ENCODE assay signal across 10 cellular contexts in the genomic region with DNA sequence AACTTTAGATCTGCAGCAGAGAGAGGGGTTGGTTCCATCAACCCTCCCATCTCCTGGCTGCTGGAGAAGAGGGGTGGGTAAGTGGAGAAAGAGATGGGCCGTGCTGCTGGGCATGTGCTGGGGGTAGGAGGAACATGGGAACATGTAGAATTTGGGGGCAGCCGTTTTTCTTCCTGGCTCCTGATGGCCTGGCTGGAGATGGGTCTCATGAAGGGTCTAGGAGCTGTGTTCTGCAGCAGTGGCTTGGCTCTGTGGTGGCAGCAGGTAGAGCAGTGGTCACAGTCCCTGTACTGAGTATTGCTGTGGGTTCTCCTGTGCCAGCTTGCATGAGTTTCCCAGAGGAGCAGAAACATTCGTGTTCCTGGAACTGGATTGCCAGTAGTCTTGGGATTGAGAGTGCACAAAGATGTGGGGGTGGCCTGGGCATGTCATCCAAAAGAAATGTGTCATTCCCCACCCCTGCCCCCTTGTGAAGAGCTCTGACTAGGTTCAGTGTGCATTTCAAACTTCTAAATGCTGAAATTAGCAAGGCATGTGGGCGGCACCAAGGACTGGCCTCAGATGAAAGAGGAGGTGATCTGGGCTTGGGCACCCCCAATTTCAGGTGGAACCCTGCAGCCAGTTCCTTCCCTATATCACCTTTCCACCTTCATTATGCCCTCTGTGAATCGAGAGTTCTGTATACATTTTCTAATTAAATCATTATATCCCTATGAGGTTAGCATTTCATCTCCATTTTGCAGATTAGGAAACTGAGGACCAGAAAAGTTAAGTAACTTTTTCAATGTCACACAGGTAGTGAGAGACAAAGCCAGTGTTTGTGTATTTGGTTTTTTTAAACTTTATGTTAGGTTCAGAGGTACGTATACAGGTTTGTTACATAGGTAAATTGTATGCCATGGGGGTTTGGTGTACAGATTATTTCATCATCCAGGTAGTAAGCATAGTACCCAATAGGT. TPM values are rescaled to one million over a fixed set of nuclear protein-coding genes. Genes with fewer than 3 reads are reported as not detected.
DNase-seq lines count a peak whose midpoint lies in the region; ATAC-seq and TF ChIP-seq lines count a peak whose summit lies in the region.
"Had no signal": no experiment of that assay in that cellular context is flagged by ENCODE, and none has a peak within 500 bp of the region (broad histone marks: within the 10 kb centered on the region; RNA-seq: fewer than 3 reads in every experiment).

No MANE protein-coding gene starts in this region.

- H3K9me3 ChIP-seq in AG04450 (ENCODE audit: control insufficient read depth, insufficient read depth, low read length) (no peaks in the 10 kb centered on the region; the same call in 1 of the 2 replicates), PC-3 (ENCODE audit: low read length) (no peaks in the 10 kb centered on the region)

- H3K27me3 ChIP-seq in AG04450 (ENCODE audit: control insufficient read depth, insufficient read depth, low read length) (no peaks in the 10 kb centered on the region), PC-3 (ENCODE audit: low read length) (no peaks in the 10 kb centered on the region)

- ATAC-seq in PC-3 = no peak
- peak; percentile 1 for ATAC-seq in esophagus mucosa
- ATAC-seq in GM18517 (IDR thresholded peaks at IDR 0.05; ENCODE audit: unreplicated experiment) = no peak
- ATAC-seq: activated CD4-positive, CD25-positive, alpha-beta regulatory T cell treated with anti-CD3 and anti-CD28 coated beads, Interleukin-2, amount 50 U/mL, for 24 hours had no signal

- H3K9me2 ChIP-seq in PC-3 (replicated peaks; ENCODE audit: low read length) = no peaks in the 10 kb centered on the region

- peaks cover 4% of the 10 kb centered on the region; the same call in 1 of the 2 replicates for H4K20me1 ChIP-seq in PC-3 (ENCODE audit: low read length)

- peak overlapping the region; percentile 98 for H3K4me2 ChIP-seq in PC-3 (ENCODE audit: low read length)

- H3K27ac Mint-ChIP-seq in osteocyte (ENCODE audit: unreplicated experiment) (peak overlapping the region; percentile 95), CD14-positive monocyte (peak overlapping the region in 1 of 7 donors; percentile 33)

- H3K36me3 Mint-ChIP-seq in osteocyte (ENCODE audit: unreplicated experiment) = no peaks in the 10 kb centered on the region
- H3K36me3 Mint-ChIP-seq in CD14-positive monocyte = peaks cover 0 to 3% of the 10 kb centered on the region in 2 donors

- H3K9ac ChIP-seq in PC-3 (ENCODE audit: low read length) = peak overlapping the region; percentile 84

- H3K79me2 ChIP-seq in PC-3 (ENCODE audit: low read length) = peaks cover 64% of the 10 kb centered on the region

- intact Hi-C loops in PC-3 (cut with micrococcal nuclease) = no loop called here
- intact Hi-C loops in CD14-positive monocyte (cut with micrococcal nuclease) = no loop called here

- H3K36me3 ChIP-seq in PC-3 (ENCODE audit: low read depth, low read length) = no peaks in the 10 kb centered on the region

- POLR2A ChIA-PET in AG04450 (lab: Yijun Ruan, JAX) (interaction anchor here (1.0 kb wide), 1 partner anchor 70 kb away, joined by 3 read pairs; no protein-coding TSS in a partner anchor), PC-3 (lab: Charles Lee; ENCODE audit: unreplicated experiment) (no interaction called here)

- H3K4me3 Mint-ChIP-seq in osteocyte (ENCODE audit: unreplicated experiment) = peak overlapping the region; percentile 98
- H3K4me3 Mint-ChIP-seq in CD14-positive monocyte = peak overlapping the region in 1 of 2 donors; percentile 32

- no peaks in the 10 kb centered on the region for H3K27me3 Mint-ChIP-seq in osteocyte (ENCODE audit: unreplicated experiment)
- H3K27me3 Mint-ChIP-seq in CD14-positive monocyte (ENCODE audit: low read depth in 3 of 3) = peaks cover 59 to 71% (median 66%) of the 10 kb centered on the region in 3 donors

- no peak for TF ChIP-seq CTCF in AG04450 (IDR thresholded peaks at IDR 0.05; ENCODE audit: low read depth, low read length)
- TF ChIP-seq CTCF in PC-3 (conservative IDR thresholded peaks at IDR 0.05; ENCODE audit: low read depth, low read length) = no peak
- TF ChIP-seq CTCF in osteocyte (IDR thresholded peaks at IDR 0.05) = no peak
- TF ChIP-seq CTCF in CD14-positive monocyte (IDR thresholded peaks at IDR 0.05) = no peak

- H3K4me1 ChIP-seq in PC-3 (ENCODE audit: insufficient read depth, low read length) = peaks cover 64% of the 10 kb centered on the region

- DNase-seq in AG04450 (ENCODE audit: low read depth, low spot score) = no peak
- DNase-seq in PC-3 = peak; percentile 58
- no peak for DNase-seq in osteocyte (ENCODE audit: extremely low spot score, unreplicated experiment)
- no peak for DNase-seq in CD14-positive monocyte (ENCODE audit: low spot score)
- DNase-seq in HPDE6-E6E7 (ENCODE audit: extremely low spot score) = no peak
- DNase-seq in mesenteric fat pad (ENCODE audit: low spot score) = no peak
- DNase-seq: NCI-H1105 had no signal

- H3K9me3 Mint-ChIP-seq in osteocyte (ENCODE audit: unreplicated experiment) = no peaks in the 10 kb centered on the region
- peaks cover 4 to 21% (median 11%) of the 10 kb centered on the region in 7 donors for H3K9me3 Mint-ChIP-seq in CD14-positive monocyte

- H3F3A ChIP-seq in PC-3 (ENCODE audit: low read length, unreplicated experiment) = no peaks in the 10 kb centered on the region

- no peak overlapping the region for H3K27ac ChIP-seq in AG04450 (ENCODE audit: low read depth, low read length)
- H3K27ac ChIP-seq in PC-3 (ENCODE audit: low read length) = peak overlapping the region; percentile 74

- CTCF ChIA-PET in AG04450 (lab: Charles Lee) = interaction anchor here (1.1 to 2.1 kb wide), 2 partner anchors 70 to 82 kb away, joined by 4 to 13 read pairs; no protein-coding TSS in a partner anchor
- CTCF ChIA-PET in PC-3 (lab: Charles Lee) = no interaction called here

- no TSS peak for BruUV-seq in PC-3 (replicated peaks; lab: Mats Ljungman, UMichigan)

- H3K4me1 Mint-ChIP-seq in osteocyte (ENCODE audit: unreplicated experiment) (peaks cover 65% of the 10 kb centered on the region), CD14-positive monocyte (peaks cover 9% of the 10 kb centered on the region)

- no peak overlapping the region for H2AFZ ChIP-seq in PC-3 (ENCODE audit: low read length)

- peak overlapping the region; percentile 90 for H3K4me3 ChIP-seq in AG04450 (ENCODE audit: low read depth, low read length)
- peak overlapping the region; percentile 82 for H3K4me3 ChIP-seq in PC-3 (ENCODE audit: low read length)

RNA-seq across cellular contexts. Expression of gene CHST3, which starts 2.1 kb away (rescaled TPM):
- 4.6 and 5.0 TPM in 2 replicates for polyA plus RNA-seq in AG04450 (2011; rRNA removed)
- 8.5 and 8.9 TPM in 2 replicates for polyA minus RNA-seq in AG04450 (2011; rRNA and poly(A)+ RNA removed)
- total RNA-seq in PC-3 (2014; rRNA removed) = 12.7 and 17.0 TPM in 2 replicates
- 9.0 TPM for total RNA-seq in esophagus mucosa
- total RNA-seq in osteocyte = 35.0 and 40.9 TPM in 2 replicates
- polyA plus RNA-seq in CD14-positive monocyte = not detected
- total RNA-seq in mesenteric fat pad = 80.3 TPM
